In the genomic region with DNA sequence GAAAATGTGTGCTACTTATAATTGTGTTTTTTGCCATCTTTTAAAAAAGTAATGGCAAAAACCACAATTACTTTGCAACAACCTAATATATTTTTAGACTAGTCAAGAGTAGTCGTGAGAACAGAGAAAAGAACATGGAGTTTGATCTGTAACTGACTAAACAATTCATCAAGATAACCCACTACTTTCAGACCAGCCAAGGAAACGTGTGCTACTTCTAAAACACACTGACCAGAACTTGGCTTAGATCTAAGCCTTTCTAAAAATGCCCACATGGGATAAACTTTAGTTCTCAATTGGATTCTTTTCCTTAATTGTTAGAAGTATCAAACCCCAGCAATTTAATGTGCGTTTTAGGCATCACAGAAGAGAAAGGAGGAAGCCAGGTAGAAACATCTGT, we compare ENCODE assay signal across 12 cellular contexts. TPM values are rescaled to one million over a fixed set of nuclear protein-coding genes. Genes with fewer than 3 reads are reported as not detected.
DNase-seq lines count a peak whose midpoint lies in the region; ATAC-seq and TF ChIP-seq lines count a peak whose summit lies in the region.
"Had no signal": no experiment of that assay in that cellular context is flagged by ENCODE, and none has a peak within 500 bp of the region (broad histone marks: within the 10 kb centered on the region; RNA-seq: fewer than 3 reads in every experiment).

No MANE protein-coding gene starts in this region.

- peak overlapping the region; percentile 85 for H3K27ac Mint-ChIP-seq in stimulated activated naive CD8-positive, alpha-beta T cell treated with anti-CD3 and anti-CD28 coated beads, Interleukin-15, Interleukin-2, amounts not matched to agents 100 ng/mL and 50 ng/mL, for 24 hours
- H3K27ac Mint-ChIP-seq in neural progenitor cell, result no peak overlapping the region

- H3K79me2 ChIP-seq in neural progenitor cell (ENCODE audit: low read depth), result no peaks in the 10 kb centered on the region

- no peaks in the 10 kb centered on the region for H3K36me3 ChIP-seq in neural progenitor cell

- no peaks in the 10 kb centered on the region for H3K27me3 ChIP-seq in neural progenitor cell

- H3K9me3 Mint-ChIP-seq in stimulated activated naive CD8-positive, alpha-beta T cell treated with anti-CD3 and anti-CD28 coated beads, Interleukin-15, Interleukin-2, amounts not matched to agents 100 ng/mL and 50 ng/mL, for 24 hours, result no peaks in the 10 kb centered on the region
- no peaks in the 10 kb centered on the region for H3K9me3 Mint-ChIP-seq in neural progenitor cell

- ATAC-seq in stimulated activated naive CD8-positive, alpha-beta T cell treated with anti-CD3 and anti-CD28 coated beads, Interleukin-15, Interleukin-2, amounts not matched to agents 100 U/mL and 50 U/mL, for 24 hours, result no peak
- no peak for ATAC-seq in HG03139 (IDR thresholded peaks at IDR 0.05; ENCODE audit: unreplicated experiment)

- H3K27me3 Mint-ChIP-seq in stimulated activated naive CD8-positive, alpha-beta T cell treated with anti-CD3 and anti-CD28 coated beads, Interleukin-15, Interleukin-2, amounts not matched to agents 100 ng/mL and 50 ng/mL, for 24 hours, result no peaks in the 10 kb centered on the region
- H3K27me3 Mint-ChIP-seq in neural progenitor cell (ENCODE audit: insufficient read depth, low read depth), result peaks cover 7% of the 10 kb centered on the region

- no peak for DNase-seq in stimulated activated naive CD8-positive, alpha-beta T cell treated with anti-CD3 and anti-CD28 coated beads, Interleukin-15, Interleukin-2, amounts not matched to agents 100 U/mL and 50 U/mL, for 24 hours
- no peak for DNase-seq in coronary artery (ENCODE audit: low spot score)
- DNase-seq in neural progenitor cell (ENCODE audit: low spot score), result no peak
- no peak for DNase-seq in putamen (ENCODE audit: low spot score)
- DNase-seq in ACHN, result no peak
- no peak for DNase-seq in amniotic stem cell (lab: John Stamatoyannopoulos, UW)
- DNase-seq: activated T-cell treated with anti-CD3 and anti-CD28 coated beads, Interleukin-2, amount 50 U/mL, for 48 hours; effector CD8-positive, alpha-beta T cell; HCEC 1CT; NCI-H774 had no signal

- peak overlapping the region; percentile 95 for H3K4me3 Mint-ChIP-seq in stimulated activated naive CD8-positive, alpha-beta T cell treated with anti-CD3 and anti-CD28 coated beads, Interleukin-15, Interleukin-2, amounts not matched to agents 100 ng/mL and 50 ng/mL, for 24 hours
- no peak overlapping the region for H3K4me3 Mint-ChIP-seq in neural progenitor cell

- peak overlapping the region; percentile 50 to 79 for H3K27ac ChIP-seq in coronary artery
- no peak overlapping the region for H3K27ac ChIP-seq in neural progenitor cell

- peaks cover 61% of the 10 kb centered on the region for H3K36me3 Mint-ChIP-seq in stimulated activated naive CD8-positive, alpha-beta T cell treated with anti-CD3 and anti-CD28 coated beads, Interleukin-15, Interleukin-2, amounts not matched to agents 100 ng/mL and 50 ng/mL, for 24 hours (ENCODE audit: low read depth)
- H3K36me3 Mint-ChIP-seq in neural progenitor cell, result no peaks in the 10 kb centered on the region

- no peaks in the 10 kb centered on the region for H3K4me1 ChIP-seq in neural progenitor cell

- in situ Hi-C loops in ACHN (cut with HindIII; ENCODE audit: low pct_ligation_motif_present, low pct_unique_long_range_greater_than_20kb, low sequenced_read_pairs), result no loop called here

- H3K4me3 ChIP-seq in coronary artery, result peak overlapping the region; percentile 61
- no peak overlapping the region for H3K4me3 ChIP-seq in neural progenitor cell

- H4K20me1 ChIP-seq in neural progenitor cell (ENCODE audit: low read depth), result no peaks in the 10 kb centered on the region

- no peaks in the 10 kb centered on the region for H3K9me3 ChIP-seq in neural progenitor cell (ENCODE audit: low read depth)

- no peak overlapping the region for H3K9ac ChIP-seq in neural progenitor cell

- TF ChIP-seq CTCF in coronary artery (IDR thresholded peaks at IDR 0.05) (no peak), neural progenitor cell (IDR thresholded peaks at IDR 0.05) (no peak)

- H3K4me1 Mint-ChIP-seq in stimulated activated naive CD8-positive, alpha-beta T cell treated with anti-CD3 and anti-CD28 coated beads, Interleukin-15, Interleukin-2, amounts not matched to agents 100 ng/mL and 50 ng/mL, for 24 hours (ENCODE audit: low read depth), result peaks cover 94% of the 10 kb centered on the region
- peaks cover 8% of the 10 kb centered on the region for H3K4me1 Mint-ChIP-seq in neural progenitor cell

- no peaks in the 10 kb centered on the region for H3F3A ChIP-seq in neural progenitor cell (ENCODE audit: low read depth)

- peak overlapping the region; percentile 95 for H2AFZ ChIP-seq in neural progenitor cell (replicated peaks)

- H3K4me2 ChIP-seq in neural progenitor cell, result no peak overlapping the region

RNA-seq across cellular contexts. Expression of gene PECAM1, which starts 0.6 kb away (rescaled TPM):
- total RNA-seq in neural progenitor cell (ENCODE audit: low replicate concordance), result not detected in 2 replicates

RNA-seq across cellular contexts. Expression of gene MILR1, which starts 58.8 kb away (rescaled TPM):
- not detected in 2 replicates for total RNA-seq in neural progenitor cell (ENCODE audit: low replicate concordance)
